In the genomic region with DNA sequence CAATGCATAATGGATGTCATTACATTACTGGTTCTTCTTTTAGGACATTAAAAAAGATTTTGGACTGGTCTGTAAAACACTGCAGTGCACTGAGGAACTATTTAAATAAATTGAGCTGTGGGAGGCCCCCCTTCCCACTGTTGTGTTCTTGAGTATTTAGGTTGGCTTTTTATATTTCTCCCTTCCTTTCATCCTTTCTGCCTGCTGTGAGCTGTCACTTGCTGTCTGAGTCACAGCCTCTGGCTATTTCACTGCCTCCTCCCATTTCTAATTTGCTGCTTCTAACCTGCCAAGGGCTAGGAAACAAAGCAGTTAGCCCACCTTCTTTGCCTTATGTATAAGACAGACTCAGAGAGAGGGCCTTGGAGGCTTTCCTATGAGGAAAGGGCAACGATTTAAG, we compare ENCODE assay signal across 13 cellular contexts.
DNase-seq lines count a peak whose midpoint lies in the region; ATAC-seq and TF ChIP-seq lines count a peak whose summit lies in the region.
"Had no signal": no experiment of that assay in that cellular context is flagged by ENCODE, and none has a peak within 500 bp of the region (broad histone marks: within the 10 kb centered on the region; RNA-seq: fewer than 3 reads in every experiment).

No MANE protein-coding gene starts in this region.

- H3K27me3 ChIP-seq in ACC112 (ENCODE audit: insufficient read depth, low read length) (no peaks in the 10 kb centered on the region), SJSA1 (replicated peaks) (no peaks in the 10 kb centered on the region), ascending aorta (no peaks in the 10 kb centered on the region)

- peak overlapping the region; percentile 39 for H2AFZ ChIP-seq in ACC112 (ENCODE audit: low read length, unreplicated experiment)

- DNase-seq in HCEC 1CT, result peak; percentile 32
- peak in 1 of 2 experiments; percentile 25 for DNase-seq in SJSA1 (ENCODE audit: low read depth in 1 of 2, low spot score in 2 of 2)
- peak; percentile 28 for DNase-seq in glomerular visceral epithelial cell (ENCODE audit: extremely low spot score)
- no peak for DNase-seq in glutamatergic neuron
- DNase-seq in Right ventricle myocardium superior, result no peak
- no peak for DNase-seq in ascending aorta (ENCODE audit: low spot score in 2 of 2)
- DNase-seq: activated naive CD4-positive, alpha-beta T cell treated with anti-CD3 and anti-CD28 coated beads, Interleukin-2, amount 50 U/mL, for 16 hours; CD4-positive, CD25-positive, alpha-beta regulatory T cell; stimulated activated CD4-positive, alpha-beta T cell treated with anti-CD3 and anti-CD28 coated beads, Interleukin-2, amount 100 ng/mL, for 48 hours; T1000; trophoblast cell had no signal

- no peaks in the 10 kb centered on the region for H3K9me3 Mint-ChIP-seq in glutamatergic neuron (ENCODE audit: unreplicated experiment)

- H3K4me1 Mint-ChIP-seq in glutamatergic neuron (ENCODE audit: low read depth, unreplicated experiment), result no peaks in the 10 kb centered on the region
- H3K4me1 Mint-ChIP-seq: CD4-positive, CD25-positive, alpha-beta regulatory T cell had no signal

- intact Hi-C loops in Right ventricle myocardium superior (cut with DNase I) (no loop called here), ascending aorta (cut with DNase I) (no loop called here)

- no peak overlapping the region for H3K27ac ChIP-seq in ACC112 (ENCODE audit: low read depth, low read length)
- H3K27ac ChIP-seq in SJSA1, result peak overlapping the region; percentile 10; the same call in 1 of the 2 replicates
- no peak overlapping the region for H3K27ac ChIP-seq in ascending aorta

- TF ChIP-seq CTCF in glutamatergic neuron (IDR thresholded peaks at IDR 0.05; ENCODE audit: partially characterized antibody, unreplicated experiment), result no peak
- no peak for TF ChIP-seq CTCF in ascending aorta (IDR thresholded peaks at IDR 0.05)

- no peak overlapping the region for H3K4me3 Mint-ChIP-seq in glutamatergic neuron (ENCODE audit: unreplicated experiment)
- H3K4me3 Mint-ChIP-seq: CD4-positive, CD25-positive, alpha-beta regulatory T cell had no signal

- H3K27ac Mint-ChIP-seq in glutamatergic neuron (ENCODE audit: unreplicated experiment), result no peak overlapping the region
- H3K27ac Mint-ChIP-seq: CD4-positive, CD25-positive, alpha-beta regulatory T cell had no signal

- ATAC-seq in HG03196 (IDR thresholded peaks at IDR 0.05; ENCODE audit: unreplicated experiment) (no peak), Right ventricle myocardium superior (ENCODE audit: poor library complexity) (no peak)

- H3K79me2 ChIP-seq in ACC112 (ENCODE audit: control insufficient read depth, insufficient read depth, low read length, unreplicated experiment), result no peaks in the 10 kb centered on the region

- peaks cover 2% of the 10 kb centered on the region for H3K27me3 Mint-ChIP-seq in glutamatergic neuron (ENCODE audit: unreplicated experiment)

- H3K36me3 ChIP-seq in ACC112 (ENCODE audit: insufficient read depth, low read length) (no peaks in the 10 kb centered on the region), SJSA1 (no peaks in the 10 kb centered on the region), ascending aorta (no peaks in the 10 kb centered on the region)

- H3K9me3 ChIP-seq in SJSA1 (replicated peaks) (no peaks in the 10 kb centered on the region; the same call in 1 of the 2 replicates), ascending aorta (no peaks in the 10 kb centered on the region)

- H3K36me3 Mint-ChIP-seq in glutamatergic neuron (ENCODE audit: unreplicated experiment), result no peaks in the 10 kb centered on the region
- H3K36me3 Mint-ChIP-seq: CD4-positive, CD25-positive, alpha-beta regulatory T cell had no signal

- H3K4me3 ChIP-seq in ACC112 (ENCODE audit: low read depth, low read length), result no peak overlapping the region
- H3K4me3 ChIP-seq in SJSA1, result no peak overlapping the region
- H3K4me3 ChIP-seq in ascending aorta, result no peak overlapping the region

- H3K4me1 ChIP-seq in ACC112 (ENCODE audit: control insufficient read depth, insufficient read depth, low read length, unreplicated experiment), result peaks cover 19% of the 10 kb centered on the region
- H3K4me1 ChIP-seq in SJSA1 (replicated peaks), result peaks cover 23% of the 10 kb centered on the region
- no peaks in the 10 kb centered on the region for H3K4me1 ChIP-seq in ascending aorta

Comparison
In these comparisons a context has a peak if more than half of its experiments do, and no peak if none do; other contexts are left out.
1. DNase-seq: peak in HCEC 1CT (single experiment) and glomerular visceral epithelial cell (single experiment); none in glutamatergic neuron (single experiment), Right ventricle myocardium superior (single experiment) and ascending aorta (0 of 2).